1 cellular context compared by ENCODE assay signal in genomic region chrX:37652589-37653271, GRCh38.
TF ChIP-seq lines count a peak whose summit lies in the region.

No MANE protein-coding gene starts in this region.

TF ChIP-seq in K562, 482 proteins besides CTCF, POLR2A, EP300 and RAD21 (continues in another document):
- TF ChIP-seq HNRNPK (IDR thresholded peaks at IDR 0.05; ENCODE audit: low read depth, low read length, poor library complexity, severe bottlenecking) = no peak
- no peak for TF ChIP-seq SREBF1 (IDR thresholded peaks at IDR 0.05; ENCODE audit: borderline replicate concordance, low read depth, low read length)
- TF ChIP-seq PBX2 (CRISPR knock-in tag; IDR thresholded peaks at IDR 0.05; ENCODE audit: low read depth) = no peak
- TF ChIP-seq PBX2 (tag; conservative IDR thresholded peaks at IDR 0.05; ENCODE audit: low read depth) = peak; percentile 62
- TF ChIP-seq ZNF239 (CRISPR knock-in tag; IDR thresholded peaks at IDR 0.05) = no peak
- TF ChIP-seq KAT2B (IDR thresholded peaks at IDR 0.05; ENCODE audit: low read depth, low read length) = no peak
- no peak for TF ChIP-seq TRIM25 (IDR thresholded peaks at IDR 0.05; ENCODE audit: borderline replicate concordance)
- no peak for TF ChIP-seq RERE (CRISPR knock-in tag; IDR thresholded peaks at IDR 0.05; ENCODE audit: borderline replicate concordance)
- no peak for TF ChIP-seq ATF1 (CRISPR knock-in tag; IDR thresholded peaks at IDR 0.05)
- no peak for TF ChIP-seq ATF1 (tag; IDR thresholded peaks at IDR 0.05)
- TF ChIP-seq HMG20B (CRISPR knock-in tag; IDR thresholded peaks at IDR 0.05) = no peak
- no peak for TF ChIP-seq SRSF9 (IDR thresholded peaks at IDR 0.05; ENCODE audit: borderline replicate concordance, low read depth, low read length)
- TF ChIP-seq GATAD2B (IDR thresholded peaks at IDR 0.05; ENCODE audit: borderline replicate concordance) = no peak
- TF ChIP-seq ZNF143 (CRISPR knock-in tag; IDR thresholded peaks at IDR 0.05) = no peak
- TF ChIP-seq NFE2L1 (tag; IDR thresholded peaks at IDR 0.05; ENCODE audit: borderline replicate concordance, low read depth) = no peak
- TF ChIP-seq TARDBP (IDR thresholded peaks at IDR 0.05) = no peak
- no peak for TF ChIP-seq NELFE (IDR thresholded peaks at IDR 0.05; ENCODE audit: insufficient read depth, insufficient read length)
- no peak for TF ChIP-seq SAFB (IDR thresholded peaks at IDR 0.05; ENCODE audit: borderline replicate concordance, low read depth, low read length)
- TF ChIP-seq SMARCE1 (IDR thresholded peaks at IDR 0.05) = peak; percentile 85
- TF ChIP-seq HNRNPH1 (optimal IDR thresholded peaks at IDR 0.05; ENCODE audit: low read depth, low read length) = no peak
- TF ChIP-seq SMARCA5 (IDR thresholded peaks at IDR 0.05) = no peak
- TF ChIP-seq FOXK2 (conservative IDR thresholded peaks at IDR 0.05 in 1 of 2, IDR thresholded peaks at IDR 0.05 in 1 of 2; ENCODE audit: low read depth in 2 of 2) = no peak
- TF ChIP-seq POLR2H (tag; IDR thresholded peaks at IDR 0.05; ENCODE audit: low read depth) = no peak
- TF ChIP-seq ZBTB5 (IDR thresholded peaks at IDR 0.05) = no peak
- no peak for TF ChIP-seq RHOXF2B (CRISPR knock-in tag; conservative IDR thresholded peaks at IDR 0.05)
- no peak for TF ChIP-seq SNRNP70 (optimal IDR thresholded peaks at IDR 0.05; ENCODE audit: low read depth, low read length)
- no peak for TF ChIP-seq ZFP1 (CRISPR knock-in tag; IDR thresholded peaks at IDR 0.05)
- no peak for TF ChIP-seq ZBTB11 (CRISPR knock-in tag; IDR thresholded peaks at IDR 0.05)
- TF ChIP-seq ELK1 (CRISPR knock-in tag; IDR thresholded peaks at IDR 0.05) = no peak
- no peak for TF ChIP-seq ZFP91 (CRISPR knock-in tag; IDR thresholded peaks at IDR 0.05)
- TF ChIP-seq MLLT1 (IDR thresholded peaks at IDR 0.05) = 0 out of 4 replicates have a peak, but pooled peaks of 1 of the 2 experiments have one; percentile 17
- 0 out of 2 replicates have a peak, but pooled peaks have one; percentile 37 for TF ChIP-seq HES1 (IDR thresholded peaks at IDR 0.05; ENCODE audit: low read depth)
- no peak for TF ChIP-seq SMAD2 (IDR thresholded peaks at IDR 0.05; ENCODE audit: low read depth, low read length)
- TF ChIP-seq HNRNPL (IDR thresholded peaks at IDR 0.05; ENCODE audit: low read depth, low read length) = no peak
- 0 out of 2 replicates have a peak, but pooled peaks have one; percentile 41 for TF ChIP-seq ELF4 (CRISPR knock-in tag; IDR thresholded peaks at IDR 0.05)
- TF ChIP-seq ETS2 (tag; IDR thresholded peaks at IDR 0.05; ENCODE audit: borderline replicate concordance, poor library complexity, severe bottlenecking) = no peak
